Comparison of ENCODE assay signal across 9 cellular contexts in genomic region chr10:22475527-22475856, GRCh38.
A peak's percentile ranks its signal among the peaks of the same experiment; 100 is the strongest.
DNase-seq lines count a peak whose midpoint lies in the region; ATAC-seq, FAIRE-seq and TF ChIP-seq lines count a peak whose summit lies in the region.
"Had no signal": no experiment of that assay in that cellular context is flagged by ENCODE, and none has a peak within 500 bp of the region (broad histone marks: within the 10 kb centered on the region; RNA-seq: fewer than 3 reads in every experiment).

No MANE protein-coding gene starts in this region.

- H3K9me3 ChIP-seq in A549 = no peaks in the 10 kb centered on the region
- H3K9me3 ChIP-seq in colonic mucosa = no peaks in the 10 kb centered on the region

- H3K27ac Mint-ChIP-seq in naive thymus-derived CD8-positive, alpha-beta T cell = no peak overlapping the region

- TF ChIP-seq CTCF in A549 (IDR thresholded peaks at IDR 0.05) = no peak
- TF ChIP-seq CTCF in GM12875 (IDR thresholded peaks at IDR 0.05; ENCODE audit: borderline replicate concordance, insufficient read depth, low read depth, low read length) = no peak
- no peak for TF ChIP-seq CTCF in colonic mucosa (IDR thresholded peaks at IDR 0.05)

- peaks cover 3 to 24% (median 11%) of the 10 kb centered on the region in 4 donors for H3K4me1 Mint-ChIP-seq in naive thymus-derived CD8-positive, alpha-beta T cell

- H3K36me3 Mint-ChIP-seq in naive thymus-derived CD8-positive, alpha-beta T cell = peaks cover 0 to 2% (median 0%) of the 10 kb centered on the region in 3 donors

- WGBS in A549 (ENCODE audit: missing lambda C conversion rate) = 27% methylated on average over 13 of the region's 16 CpGs

- H3K4me1 ChIP-seq in A549 (no peaks in the 10 kb centered on the region), colonic mucosa (peaks cover 15% of the 10 kb centered on the region)

- H3K9ac ChIP-seq in colonic mucosa (ENCODE audit: low read depth in 2 of 2, low read length in 2 of 2) = no peak overlapping the region
- H3K9ac ChIP-seq: KMS-11 had no signal

- H3K4me3 Mint-ChIP-seq in naive thymus-derived CD8-positive, alpha-beta T cell = peak overlapping the region; percentile 78 to 92 (median 88)

- H3K4me3 ChIP-seq in A549 = peak overlapping the region; percentile 50
- peak overlapping the region; percentile 59 for H3K4me3 ChIP-seq in GM12875 (ENCODE audit: low read depth, low read length)
- H3K4me3 ChIP-seq in colonic mucosa = peak overlapping the region; percentile 35

- H3K36me3 ChIP-seq in colonic mucosa = no peaks in the 10 kb centered on the region

- H3K4me2 ChIP-seq in A549 = peak overlapping the region; percentile 87
- H3K4me2 ChIP-seq: KMS-11 had no signal

- POLR2A ChIA-PET in A549 (lab: Yijun Ruan, JAX) = no interaction called here
- POLR2A ChIA-PET in naive thymus-derived CD8-positive, alpha-beta T cell (lab: Charles Lee) = interaction anchor here (0.6 to 1.9 kb wide), 3 partner anchors 20 to 213 kb away, joined by 3 to 9 read pairs (median 3); no protein-coding TSS in a partner anchor

- ATAC-seq in A549 = peak in 1 of 2 experiments; percentile 70; a peak in 4 of 6 replicates
- ATAC-seq in naive thymus-derived CD8-positive, alpha-beta T cell = no peak
- ATAC-seq in HG02798 (IDR thresholded peaks at IDR 0.05; ENCODE audit: poor library complexity, unreplicated experiment) = no peak
- no peak for ATAC-seq in GM21619 (IDR thresholded peaks at IDR 0.05; ENCODE audit: unreplicated experiment)

- no peak for TF ChIP-seq POLR2A in A549 (IDR thresholded peaks at IDR 0.05; ENCODE audit: low read length)

- TF ChIP-seq EP300 in A549 (IDR thresholded peaks at IDR 0.05) = no peak

- CTCF ChIA-PET in A549 (lab: Yijun Ruan, JAX) = interaction anchor here (1.4 kb wide), 1 partner anchor 15 kb away, joined by 4 read pairs; no protein-coding TSS in a partner anchor

- H3K27me3 ChIP-seq in colonic mucosa = peaks cover 47% of the 10 kb centered on the region

- no peak for FAIRE-seq in A549 (lab: Jason Lieb, UNC)
- no peak for FAIRE-seq in HTR-8/SVneo (lab: Jason Lieb, UNC)

- H3K27me3 Mint-ChIP-seq in naive thymus-derived CD8-positive, alpha-beta T cell = peaks cover 28 to 83% (median 50%) of the 10 kb centered on the region in 5 donors

- no peak for TF ChIP-seq RAD21 in A549 (conservative IDR thresholded peaks at IDR 0.05 in 1 of 2, IDR thresholded peaks at IDR 0.05 in 1 of 2)

- no peaks in the 10 kb centered on the region for H3K9me3 Mint-ChIP-seq in naive thymus-derived CD8-positive, alpha-beta T cell

- intact Hi-C loops in colonic mucosa (cut with DNase I) = no loop called here

- peak in 1 of 2 experiments; percentile 14 for DNase-seq in A549 (ENCODE audit: low read depth in 1 of 2, low spot score in 1 of 2)
- no peak for DNase-seq in colonic mucosa
- no peak for DNase-seq in naive thymus-derived CD8-positive, alpha-beta T cell
- no peak for DNase-seq in stimulated activated CD4-positive, alpha-beta T cell treated with anti-CD3 and anti-CD28 coated beads, Interleukin-2, amount 100 ng/mL, for 24 hours
- no peak for DNase-seq in HTR-8/SVneo (ENCODE audit: insufficient read length, low spot score)

- H3K27ac ChIP-seq in A549 (no peak overlapping the region), colonic mucosa (no peak overlapping the region)
- H3K27ac ChIP-seq: KMS-11 had no signal

TF ChIP-seq in A549, 52 proteins besides CTCF, POLR2A, EP300 and RAD21:
- TF ChIP-seq SREBF2 (IDR thresholded peaks at IDR 0.05) = no peak
- no peak for TF ChIP-seq POLR2AphosphoS2 (conservative IDR thresholded peaks at IDR 0.05; ENCODE audit: low read length)
- no peak for TF ChIP-seq HOXA7 (CRISPR knock-in tag; IDR thresholded peaks at IDR 0.05)
- no peak for TF ChIP-seq ZNF302 (CRISPR knock-in tag; IDR thresholded peaks at IDR 0.05)
- TF ChIP-seq NR3C1 (IDR thresholded peaks at IDR 0.05) = no peak
- no peak for TF ChIP-seq MAX (IDR thresholded peaks at IDR 0.05)
- TF ChIP-seq CHD4 (IDR thresholded peaks at IDR 0.05; ENCODE audit: borderline replicate concordance) = no peak
- no peak for TF ChIP-seq RARB (CRISPR knock-in tag; IDR thresholded peaks at IDR 0.05)
- TF ChIP-seq ESRRA (IDR thresholded peaks at IDR 0.05; ENCODE audit: borderline replicate concordance, low read length) = no peak
- no peak for TF ChIP-seq JUN (IDR thresholded peaks at IDR 0.05)
- TF ChIP-seq CHD2 (IDR thresholded peaks at IDR 0.05; ENCODE audit: low read length, partially characterized antibody) = no peak
- no peak for TF ChIP-seq ZFP36 (IDR thresholded peaks at IDR 0.05; ENCODE audit: borderline replicate concordance, partially characterized antibody)
